Comparison of ENCODE assay signal across 20 cellular contexts in the genomic region with DNA sequence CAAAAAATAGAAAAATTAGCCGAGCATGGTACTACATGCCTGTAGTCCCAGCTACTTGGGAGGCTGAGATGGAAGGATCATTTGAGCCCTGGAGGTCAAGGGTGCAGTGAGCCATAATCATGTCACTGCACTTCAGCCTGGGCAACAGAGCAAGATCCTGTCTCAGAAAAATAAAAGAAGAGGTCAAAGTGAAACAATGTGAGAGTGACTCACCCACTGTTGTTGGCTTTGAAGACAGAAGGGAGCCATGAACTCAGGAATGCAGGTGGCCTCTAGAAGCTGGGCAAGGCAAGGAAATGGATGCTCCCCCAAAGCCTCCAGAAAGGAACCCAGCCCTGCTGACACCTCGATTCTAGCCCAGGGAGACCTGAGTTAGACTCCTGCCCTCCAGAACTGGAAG.
"Had no signal": no experiment of that assay in that cellular context is flagged by ENCODE, and none has a peak within 500 bp of the region (broad histone marks: within the 10 kb centered on the region; RNA-seq: fewer than 3 reads in every experiment).

No MANE protein-coding gene starts in this region.

- H3K27me3 Mint-ChIP-seq: activated naive CD8-positive, alpha-beta T cell had no signal

- H3K27me3 ChIP-seq: cardiac muscle cell, neutrophil, pancreas, tibial artery had no signal

- DNase-seq: activated CD8-positive, alpha-beta memory T cell treated with anti-CD3 and anti-CD28 coated beads for 24 hours; activated CD8-positive, alpha-beta memory T cell treated with anti-CD3 and anti-CD28 coated beads, Interleukin-2, amount 50 U/mL, for 48 hours; activated gamma-delta T cell; activated T-cell treated with anti-CD3 and anti-CD28 coated beads, Interleukin-2, amount 50 U/mL, for 48 hours; foreskin melanocyte; glutamatergic neuron; hippocampal formation; lower lobe of right lung; natural killer cell; pancreas; stimulated activated CD4-positive, alpha-beta T cell treated with anti-CD3 and anti-CD28 coated beads, Interleukin-1b, Interleukin-23, amount 100 ng/mL, for 48 hours; stimulated activated CD8-positive, alpha-beta memory T cell treated with anti-CD3 and anti-CD28 coated beads, Interleukin-4, amount 100 ng/mL, for 48 hours; stimulated activated naive CD8-positive, alpha-beta T cell treated with anti-CD3 and anti-CD28 coated beads, Interleukin-15, Interleukin-2, amounts not matched to agents 100 U/mL and 50 U/mL, for 24 hours; substantia nigra had no signal

- H3K4me3 Mint-ChIP-seq: activated naive CD8-positive, alpha-beta T cell; natural killer cell; T-helper 1 cell treated with Interleukin-12 subunit alpha and Interleukin-12 subunit beta and Interleukin-4 antibody, amounts not matched to agents 30 μg/mL and 1 μg/mL, for 36 hours had no signal

- H3K9me3 ChIP-seq: lower lobe of right lung, neutrophil, pancreas, tibial artery had no signal

- H3K4me3 ChIP-seq: cardiac muscle cell, lower lobe of right lung, pancreas, tibial artery had no signal

- H3K9me3 Mint-ChIP-seq: natural killer cell; T-helper 1 cell treated with Interleukin-12 subunit alpha and Interleukin-12 subunit beta and Interleukin-4 antibody, amounts not matched to agents 30 μg/mL and 1 μg/mL, for 36 hours had no signal

- H3K27ac Mint-ChIP-seq: activated naive CD8-positive, alpha-beta T cell; natural killer cell; T-helper 1 cell treated with Interleukin-12 subunit alpha and Interleukin-12 subunit beta and Interleukin-4 antibody, amounts not matched to agents 30 μg/mL and 1 μg/mL, for 36 hours had no signal

- ATAC-seq: activated CD4-positive, CD25-positive, alpha-beta regulatory T cell treated with anti-CD3 and anti-CD28 coated beads, Interleukin-2, amount 50 U/mL, for 24 hours; lower lobe of right lung; natural killer cell; pancreas; stimulated activated naive CD8-positive, alpha-beta T cell treated with anti-CD3 and anti-CD28 coated beads, Interleukin-15, Interleukin-2, amounts not matched to agents 100 U/mL and 50 U/mL, for 24 hours had no signal

- H3K27ac ChIP-seq: cardiac muscle cell, lower lobe of right lung, neutrophil, pancreas, tibial artery had no signal

- H3K36me3 Mint-ChIP-seq: activated naive CD8-positive, alpha-beta T cell; natural killer cell had no signal
